12 cellular contexts compared by ENCODE assay signal in the genomic region with DNA sequence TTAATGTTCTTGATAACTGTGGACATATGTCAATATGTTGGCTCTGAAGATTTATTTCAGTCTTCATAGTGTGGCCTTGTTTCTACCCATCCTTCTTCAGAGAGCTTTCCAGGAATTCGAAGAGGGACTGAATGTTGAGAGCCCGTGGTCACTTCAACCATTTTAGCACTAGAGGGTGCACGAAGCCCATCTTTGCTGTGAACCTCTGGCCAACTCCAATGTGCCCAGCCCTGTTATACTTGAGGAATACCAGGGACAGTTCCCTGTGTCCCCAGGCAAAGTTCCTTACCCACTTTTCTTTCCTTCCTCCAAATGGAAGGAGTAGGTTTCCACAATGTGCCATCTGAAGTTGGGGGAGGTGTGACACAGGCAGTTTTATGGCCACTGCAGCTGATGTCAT.
A peak's percentile ranks its signal among the peaks of the same experiment; 100 is the strongest.
DNase-seq lines count a peak whose midpoint lies in the region; ATAC-seq and TF ChIP-seq lines count a peak whose summit lies in the region.
"Had no signal": no experiment of that assay in that cellular context is flagged by ENCODE, and none has a peak within 500 bp of the region (broad histone marks: within the 10 kb centered on the region; RNA-seq: fewer than 3 reads in every experiment).

No MANE protein-coding gene starts in this region.

- DNase-seq in ACHN (peak; percentile 50), GM12864 (ENCODE audit: low read depth) (no peak), NCI-H69 (lab: John Stamatoyannopoulos, UW) (peak; percentile 70), epithelial cell of esophagus (ENCODE audit: low read depth) (peak; percentile 19)
- no peak for DNase-seq in stimulated activated CD4-positive, alpha-beta T cell treated with anti-CD3 and anti-CD28 coated beads, Interleukin-2, amount 100 ng/mL, for 24 hours
- DNase-seq: activated T-cell treated with anti-CD3 and anti-CD28 coated beads, Interleukin-2, amount 50 U/mL, for 48 hours; naive thymus-derived CD8-positive, alpha-beta T cell; NCI-H345 had no signal

- H3K4me3 ChIP-seq in GM12864 (ENCODE audit: low read depth, low read length) = no peak overlapping the region
- no peak overlapping the region for H3K4me3 ChIP-seq in epithelial cell of esophagus (ENCODE audit: low read length)
- H3K4me3 ChIP-seq: esophagus muscularis mucosa had no signal

- in situ Hi-C loops in ACHN (cut with HindIII; ENCODE audit: low pct_ligation_motif_present, low pct_unique_long_range_greater_than_20kb, low sequenced_read_pairs) = no loop called here

- TF ChIP-seq CTCF in GM12864 (IDR thresholded peaks at IDR 0.05; ENCODE audit: low read depth, low read length, missing control alignments) (peak; percentile 39), epithelial cell of esophagus (IDR thresholded peaks at IDR 0.05; ENCODE audit: insufficient read depth, low read depth, low read length, missing control alignments) (no peak)

- ATAC-seq in GM21737 (IDR thresholded peaks at IDR 0.05; ENCODE audit: unreplicated experiment) (no peak), HG03432 (IDR thresholded peaks at IDR 0.05; ENCODE audit: unreplicated experiment) (no peak), HG03565 (IDR thresholded peaks at IDR 0.05; ENCODE audit: unreplicated experiment) (no peak)
- ATAC-seq: naive thymus-derived CD8-positive, alpha-beta T cell had no signal

Comparison
In these comparisons a context has a peak if more than half of its experiments do, and no peak if none do; other contexts are left out.
1. DNase-seq: peak in ACHN (single experiment), NCI-H69 (single experiment) and epithelial cell of esophagus (single experiment); none in GM12864 (single experiment) and stimulated activated CD4-positive, alpha-beta T cell treated with anti-CD3 and anti-CD28 coated beads, Interleukin-2, amount 100 ng/mL, for 24 hours (0 of 2).